ENCODE assay signal across 8 cellular contexts in the genomic region with DNA sequence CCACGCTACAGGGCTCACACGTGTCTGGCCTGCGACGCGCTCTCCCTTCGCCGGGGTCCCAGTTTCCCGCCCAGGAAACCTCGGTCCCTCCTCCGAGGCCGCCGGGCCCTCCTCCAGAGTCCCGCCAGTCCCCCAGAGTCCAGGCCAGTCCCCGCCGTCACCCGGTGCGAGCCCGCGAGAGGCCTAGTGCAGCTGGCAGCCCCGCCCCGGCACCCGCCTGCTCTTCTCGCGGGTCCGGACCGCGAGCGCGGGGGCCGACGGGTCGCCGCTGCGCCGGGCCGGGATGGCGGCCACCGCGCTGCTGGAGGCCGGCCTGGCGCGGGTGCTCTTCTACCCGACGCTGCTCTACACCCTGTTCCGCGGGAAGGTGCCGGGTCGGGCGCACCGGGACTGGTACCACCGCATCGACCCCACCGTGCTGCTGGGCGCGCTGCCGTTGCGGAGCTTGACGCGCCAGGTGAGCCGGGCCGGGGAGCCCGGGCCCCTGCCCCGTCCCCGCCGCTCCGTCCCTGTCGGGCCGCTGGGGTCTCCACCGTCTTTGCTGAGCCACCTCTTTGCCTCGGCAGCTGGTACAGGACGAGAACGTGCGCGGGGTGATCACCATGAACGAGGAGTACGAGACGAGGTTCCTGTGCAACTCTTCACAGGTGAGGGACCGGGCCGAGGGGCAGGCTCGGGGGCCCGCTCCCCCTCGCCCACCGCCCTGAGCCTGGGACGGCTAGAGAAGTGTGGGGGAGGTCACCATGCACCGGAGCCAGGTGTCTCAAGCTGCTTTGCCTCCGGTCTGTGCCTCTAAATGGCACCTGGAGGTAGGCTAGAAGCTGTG. TPM values are rescaled to one million over a fixed set of nuclear protein-coding genes. Genes with fewer than 3 reads are reported as not detected.
A peak's percentile ranks its signal among the peaks of the same experiment; 100 is the strongest.
DNase-seq lines count a peak whose midpoint lies in the region; ATAC-seq and TF ChIP-seq lines count a peak whose summit lies in the region.

A gene with protein sequence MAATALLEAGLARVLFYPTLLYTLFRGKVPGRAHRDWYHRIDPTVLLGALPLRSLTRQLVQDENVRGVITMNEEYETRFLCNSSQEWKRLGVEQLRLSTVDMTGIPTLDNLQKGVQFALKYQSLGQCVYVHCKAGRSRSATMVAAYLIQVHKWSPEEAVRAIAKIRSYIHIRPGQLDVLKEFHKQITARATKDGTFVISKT (plus strand): TSS at position 260 of the 826 bp plus-strand sequence. CDS start 24 bp downstream, at position 284.

- H3K9ac ChIP-seq in OCI-LY1 (ENCODE audit: low read length) (peak within 1 kb of the TSS; percentile 86), muscle layer of colon (ENCODE audit: low read length) (peak within 1 kb of the TSS; percentile 66)

- H4K20me1 ChIP-seq in OCI-LY1 (ENCODE audit: insufficient read depth, low read length) = no peaks in the 10 kb centered on the region

- no peaks in the 10 kb centered on the region for H3K9me2 ChIP-seq in OCI-LY1 (ENCODE audit: low read depth, low read length)

- TF ChIP-seq CTCF in BE2C (IDR thresholded peaks at IDR 0.05; ENCODE audit: low read depth, low read length) = no peak
- TF ChIP-seq CTCF in OCI-LY1 (IDR thresholded peaks at IDR 0.05; ENCODE audit: low read length) = no peak

- peak within 1 kb of the TSS; percentile 65 for H3K27ac ChIP-seq in OCI-LY1 (ENCODE audit: low read depth, low read length, poor library complexity, severe bottlenecking)
- peak within 1 kb of the TSS; percentile 69 to 78 for H3K27ac ChIP-seq in esophagus (ENCODE audit: low read depth in 2 of 2, low read length in 1 of 2)
- peak within 1 kb of the TSS; percentile 88 for H3K27ac ChIP-seq in muscle layer of colon (ENCODE audit: low read depth, low read length)

- H3K27me3 ChIP-seq in BE2C (no peaks in the 10 kb centered on the region), OCI-LY1 (ENCODE audit: insufficient read depth, low read length) (no peaks in the 10 kb centered on the region), esophagus (ENCODE audit: control insufficient read depth in 1 of 2, insufficient read depth in 2 of 2, low read length in 2 of 2) (no peaks in the 10 kb centered on the region), muscle layer of colon (ENCODE audit: control insufficient read depth in 1 of 2, insufficient read depth in 2 of 2, low read length in 2 of 2) (no peaks in the 10 kb centered on the region)

- H3K36me3 ChIP-seq in BE2C = no peaks in the 10 kb centered on the region
- peaks cover 21% of the 10 kb centered on the region for H3K36me3 ChIP-seq in OCI-LY1 (ENCODE audit: insufficient read depth, low read length)
- no peaks in the 10 kb centered on the region for H3K36me3 ChIP-seq in esophagus (ENCODE audit: control insufficient read depth in 2 of 2, insufficient read depth in 2 of 2, low read length in 1 of 2)
- H3K36me3 ChIP-seq in muscle layer of colon (ENCODE audit: insufficient read depth, low read length) = peaks cover 12% of the 10 kb centered on the region

- WGBS in esophagus, 2 donors = 0 to 1% methylated on average over 77 to 86 of the region's 86 CpGs

- H3K4me2 ChIP-seq in OCI-LY1 (ENCODE audit: low read length) = peak within 1 kb of the TSS; percentile 93

- DNase-seq in BE2C (peak; percentile 71), activated T-cell treated with anti-CD3 and anti-CD28 coated beads for 4 hours (peak; percentile 40)
- DNase-seq in stimulated activated naive CD4-positive, alpha-beta T cell treated with Interleukin-2 at 50 U/mL for 16 hours (lab: John Stamatoyannopoulos, UW) = peak; percentile 63

- ATAC-seq in GM19023 (IDR thresholded peaks at IDR 0.05; ENCODE audit: unreplicated experiment) (peak; percentile 87), HG03196 (IDR thresholded peaks at IDR 0.05; ENCODE audit: unreplicated experiment) (peak; percentile 78)

- H2AFZ ChIP-seq in OCI-LY1 (ENCODE audit: low read length) = 0 out of 2 replicates have a peak within 1 kb of the TSS, but pooled peaks have one; percentile 45

- peak within 1 kb of the TSS; percentile 73 for H3K4me3 ChIP-seq in BE2C (ENCODE audit: low read depth, low read length)
- peak within 1 kb of the TSS; percentile 87 for H3K4me3 ChIP-seq in OCI-LY1 (ENCODE audit: low read depth, low read length, poor library complexity, severe bottlenecking)
- peak within 1 kb of the TSS; percentile 86 to 97 for H3K4me3 ChIP-seq in esophagus (ENCODE audit: low read depth in 1 of 2, low read length in 2 of 2)
- peak within 1 kb of the TSS; percentile 95 to 98 for H3K4me3 ChIP-seq in muscle layer of colon (ENCODE audit: low read depth in 1 of 2, low read length in 2 of 2)

- H3K4me1 ChIP-seq in BE2C (no peaks in the 10 kb centered on the region), OCI-LY1 (ENCODE audit: insufficient read depth, low read length, severe bottlenecking) (peaks cover 23% of the 10 kb centered on the region), esophagus (ENCODE audit: control insufficient read depth in 2 of 2, insufficient read depth in 2 of 2, low read length in 1 of 2) (peaks cover 0 to 2% of the 10 kb centered on the region in 2 donors), muscle layer of colon (ENCODE audit: insufficient read depth, low read length) (peaks cover 7% of the 10 kb centered on the region)

- H3K9me3 ChIP-seq in BE2C = no peaks in the 10 kb centered on the region
- H3K9me3 ChIP-seq in OCI-LY1 (ENCODE audit: low read length) = no peaks in the 10 kb centered on the region
- no peaks in the 10 kb centered on the region for H3K9me3 ChIP-seq in esophagus (ENCODE audit: control insufficient read depth in 2 of 2, insufficient read depth in 1 of 2, low read depth in 1 of 2, low read length in 1 of 2)
- no peaks in the 10 kb centered on the region for H3K9me3 ChIP-seq in muscle layer of colon (ENCODE audit: low read length)

- 0 out of 2 replicates have a peak, but pooled peaks cover 5% of the 10 kb centered on the region for H3F3A ChIP-seq in OCI-LY1 (ENCODE audit: insufficient read depth, low read length)

- H3K79me2 ChIP-seq in OCI-LY1 (ENCODE audit: insufficient read depth, low read length) = peaks cover 21% of the 10 kb centered on the region

RNA-seq across cellular contexts. Expression of the gene that starts here (rescaled TPM):
- polyA plus RNA-seq in BE2C (2012; ENCODE audit: insufficient read depth, insufficient read length, low read depth) = 41.0 TPM
- 10 to 100 TPM; 38.2 to 50.7 TPM for polyA plus RNA-seq in esophagus

Comparison
In these comparisons a context has a peak if more than half of its experiments do, and no peak if none do; other contexts are left out.
1. Peak in every context shown above with its lines: DNase-seq, ATAC-seq, H3K4me3 ChIP-seq and H3K27ac ChIP-seq.